In genomic region chr20:18545566-18545965, GRCh38 we compare ENCODE assay signal across 17 cellular contexts. TPM values are rescaled to one million over a fixed set of nuclear protein-coding genes. Genes with fewer than 3 reads are reported as not detected.
A peak's percentile ranks its signal among the peaks of the same experiment; 100 is the strongest.
DNase-seq lines count a peak whose midpoint lies in the region; ATAC-seq lines count a peak whose summit lies in the region.
"Had no signal": no experiment of that assay in that cellular context is flagged by ENCODE, and none has a peak within 500 bp of the region (broad histone marks: within the 10 kb centered on the region; RNA-seq: fewer than 3 reads in every experiment).

No MANE protein-coding gene starts in this region.

- H3K4me3 ChIP-seq in H7 (ENCODE audit: insufficient read depth, low read depth, low read length) = no peak overlapping the region
- H3K4me3 ChIP-seq: BLaER1 had no signal

- peaks cover 2% of the 10 kb centered on the region for H3K36me3 Mint-ChIP-seq in IgD-negative memory B cell
- H3K36me3 Mint-ChIP-seq in central memory CD8-positive, alpha-beta T cell (ENCODE audit: insufficient read depth) = peaks cover 47% of the 10 kb centered on the region
- H3K36me3 Mint-ChIP-seq in T-cell = peaks cover 64% of the 10 kb centered on the region

- DNase-seq in NCI-H146 (lab: John Stamatoyannopoulos, UW) (peak; percentile 14), NCI-H146 treated with DMSO at 0.1 percent for 48 hours (lab: John Stamatoyannopoulos, UW; ENCODE audit: unreplicated experiment) (no peak), renal cortical epithelial cell (ENCODE audit: low read depth) (peak; percentile 31), T-cell (no peak), H7 (no peak)
- DNase-seq in central memory CD8-positive, alpha-beta T cell (ENCODE audit: low spot score in 2 of 2) = no peak
- DNase-seq: 8988T; Calu3; CD4-positive, alpha-beta memory T cell; DMS79 treated with DMSO at 0.1 percent for 48 hours; GF-D8; GOT3; H9 had no signal

- no peaks in the 10 kb centered on the region for H3K4me1 Mint-ChIP-seq in IgD-negative memory B cell
- H3K4me1 Mint-ChIP-seq in central memory CD8-positive, alpha-beta T cell = no peaks in the 10 kb centered on the region
- H3K4me1 Mint-ChIP-seq in T-cell = no peaks in the 10 kb centered on the region
- H3K4me1 Mint-ChIP-seq: CD14-positive monocyte; CD4-positive, alpha-beta memory T cell; H9 had no signal

- H3K27me3 Mint-ChIP-seq in IgD-negative memory B cell (no peaks in the 10 kb centered on the region), T-cell (no peaks in the 10 kb centered on the region)
- H3K27me3 Mint-ChIP-seq in central memory CD8-positive, alpha-beta T cell = no peaks in the 10 kb centered on the region
- H3K27me3 Mint-ChIP-seq: CD4-positive, alpha-beta memory T cell had no signal

- no peak for ATAC-seq in central memory CD8-positive, alpha-beta T cell (replicated peaks; ENCODE audit: extremely low read depth, poor library complexity, severe bottlenecking)
- ATAC-seq in T-cell (replicated peaks in 1 of 4) (no peak), GM19324 (IDR thresholded peaks at IDR 0.05; ENCODE audit: low FRiP score, unreplicated experiment) (no peak)

- no peak overlapping the region for H3K4me3 Mint-ChIP-seq in IgD-negative memory B cell
- no peak overlapping the region for H3K4me3 Mint-ChIP-seq in central memory CD8-positive, alpha-beta T cell
- H3K4me3 Mint-ChIP-seq in T-cell = no peak overlapping the region
- H3K4me3 Mint-ChIP-seq: CD14-positive monocyte; CD4-positive, alpha-beta memory T cell; H9 had no signal

- peaks cover 31% of the 10 kb centered on the region for H3K36me3 ChIP-seq in H7 (replicated peaks; ENCODE audit: control insufficient read depth, insufficient read depth, low read length)

- no peaks in the 10 kb centered on the region for H3K9me3 Mint-ChIP-seq in IgD-negative memory B cell
- no peaks in the 10 kb centered on the region for H3K9me3 Mint-ChIP-seq in central memory CD8-positive, alpha-beta T cell
- no peaks in the 10 kb centered on the region for H3K9me3 Mint-ChIP-seq in T-cell
- H3K9me3 Mint-ChIP-seq: CD14-positive monocyte; CD4-positive, alpha-beta memory T cell; H9 had no signal

- no peaks in the 10 kb centered on the region for H3K27me3 ChIP-seq in H7 (ENCODE audit: control insufficient read depth, insufficient read depth, low read length)
- H3K27me3 ChIP-seq: BLaER1 had no signal

- POLR2A ChIA-PET in T-cell (lab: Charles Lee) = no interaction called here

- H3K27ac Mint-ChIP-seq in IgD-negative memory B cell (peak overlapping the region in 2 of 3 donors; percentile 53 to 88), T-cell (no peak overlapping the region)
- peak overlapping the region; percentile 44 for H3K27ac Mint-ChIP-seq in central memory CD8-positive, alpha-beta T cell (ENCODE audit: low read depth)
- H3K27ac Mint-ChIP-seq: H9 had no signal

- CTCF ChIA-PET in T-cell (lab: Charles Lee) = no interaction called here

RNA-seq across cellular contexts. Expression of gene SMIM26, which starts 21.7 kb away (rescaled TPM):
- 202 TPM for polyA plus RNA-seq in IgD-negative memory B cell
- total RNA-seq in renal cortical epithelial cell = 82.7 and 144 TPM in 2 replicates
- 10 to 100 TPM; 54.9 to 67.9 (median 63.4) TPM for total RNA-seq in T-cell
- 89.1 and 91.7 TPM in 2 replicates for total RNA-seq in H7 (2014; rRNA removed; shearing (Covaris generic))

RNA-seq across cellular contexts. Expression of gene SEC23B, which starts 37.8 kb away (rescaled TPM):
- 41.1 TPM for polyA plus RNA-seq in IgD-negative memory B cell
- total RNA-seq in renal cortical epithelial cell (114 and 123 TPM in 2 replicates), T-cell (10 to 100 TPM; 34.7 to 51.3 (median 42.1) TPM)
- total RNA-seq in H7 (2014; rRNA removed; shearing (Covaris generic)) = 92.0 and 94.0 TPM in 2 replicates

RNA-seq across cellular contexts. Expression of gene DTD1, which starts 42.3 kb away (rescaled TPM):
- polyA plus RNA-seq in IgD-negative memory B cell = 51.9 TPM
- total RNA-seq in renal cortical epithelial cell = 92.6 and 150 TPM in 2 replicates
- total RNA-seq in T-cell = 10 to 100 TPM; 15.5 to 24.9 (median 22.0) TPM
- total RNA-seq in H7 (2014; rRNA removed; shearing (Covaris generic)) = 54.2 and 54.8 TPM in 2 replicates

RNA-seq across cellular contexts. Expression of gene RBBP9, which starts 48.5 kb away (rescaled TPM):
- 11.9 TPM for polyA plus RNA-seq in IgD-negative memory B cell
- total RNA-seq in renal cortical epithelial cell = 18.8 and 46.2 TPM in 2 replicates
- 1 to 10 TPM; 5.9 to 8.4 (median 7.3) TPM for total RNA-seq in T-cell
- 17.0 and 24.7 TPM in 2 replicates for total RNA-seq in H7 (2014; rRNA removed; shearing (Covaris generic))

Comparison
In these comparisons a context has a peak if more than half of its experiments do, and no peak if none do; other contexts are left out.
1. DNase-seq: peak in NCI-H146 (single experiment) and renal cortical epithelial cell (single experiment); none in NCI-H146 treated with DMSO at 0.1 percent for 48 hours (single experiment), central memory CD8-positive, alpha-beta T cell (0 of 2), T-cell (0 of 34) and H7 (single experiment).
2. H3K27ac Mint-ChIP-seq: peak in IgD-negative memory B cell (2 of 3) and central memory CD8-positive, alpha-beta T cell (single experiment); none in T-cell (0 of 2).